In genomic region chr5:931570-932145, GRCh38 we compare ENCODE assay signal across 21 cellular contexts. TPM values are rescaled to one million over a fixed set of nuclear protein-coding genes. Genes with fewer than 3 reads are reported as not detected.
A peak's percentile ranks its signal among the peaks of the same experiment; 100 is the strongest.
DNase-seq lines count a peak whose midpoint lies in the region; ATAC-seq and TF ChIP-seq lines count a peak whose summit lies in the region.
"Had no signal": no experiment of that assay in that cellular context is flagged by ENCODE, and none has a peak within 500 bp of the region (broad histone marks: within the 10 kb centered on the region; RNA-seq: fewer than 3 reads in every experiment).

No MANE protein-coding gene starts in this region.

- DNase-seq in activated CD8-positive, alpha-beta memory T cell treated with anti-CD3 and anti-CD28 coated beads, Interleukin-2, amount 10 ng/mL, durations not matched to agents 7 days and 5 days: peak; percentile 25
- no peak for DNase-seq in activated CD8-positive, alpha-beta memory T cell treated with anti-CD3 and anti-CD28 coated beads, Interleukin-2, amount 50 U/mL, for 4 hours
- DNase-seq in NCI-H2171 treated with DMSO at 0.1 percent for 48 hours (lab: John Stamatoyannopoulos, UW) (peak; percentile 84), mesenchymal stem cell (no peak), upper lobe of right lung (no peak)
- DNase-seq in activated CD4-positive, alpha-beta T cell treated with anti-CD3 and anti-CD28 coated beads, Interleukin-2, amount 50 U/mL, for 4 hours: no peak
- DNase-seq: 8988T, AML-193, C1 segment of cervical spinal cord, IMR-90, NCI-H1092 treated with DMSO at 0.1 percent for 48 hours, NCI-H146, NCI-H2029 treated with DMSO at 0.1 percent for 48 hours, NCI-H446 treated with DMSO at 0.1 percent for 48 hours, NCI-H748 treated with DMSO at 0.1 percent for 48 hours, SIG-M5 had no signal

- H3K18ac ChIP-seq in mesenchymal stem cell (ENCODE audit: low read depth in 1 of 2, low read length in 2 of 2): no peak overlapping the region

- CTCF ChIA-PET in activated CD8-positive, alpha-beta memory T cell treated with anti-CD3 and anti-CD28 coated beads, Interleukin-2, amount 10 ng/mL, durations not matched to agents 7 days and 5 days (lab: Charles Lee): interaction anchor here (0.8 to 2.0 kb wide), 3 partner anchors 8 to 209 kb away, joined by 3 to 7 read pairs (median 5); no protein-coding TSS in a partner anchor

- no peak overlapping the region for H4K8ac ChIP-seq in mesenchymal stem cell (ENCODE audit: low read length)

- no peak overlapping the region for H3K4me2 ChIP-seq in mesenchymal stem cell (ENCODE audit: low read length, poor library complexity, severe bottlenecking)
- H3K4me2 ChIP-seq: KMS-11 had no signal

- H3K27ac ChIP-seq in mesenchymal stem cell (ENCODE audit: low read length, poor library complexity, severe bottlenecking) (no peak overlapping the region), upper lobe of right lung (peak overlapping the region; percentile 47)
- H3K27ac ChIP-seq: KMS-11, RWPE1 had no signal

- H3K4me3 Mint-ChIP-seq in activated CD8-positive, alpha-beta memory T cell treated with anti-CD3 and anti-CD28 coated beads, Interleukin-2, amount 10 ng/mL, durations not matched to agents 7 days and 5 days: no peak overlapping the region
- H3K4me3 Mint-ChIP-seq: CD8-positive, alpha-beta T cell had no signal

- intact Hi-C loops in upper lobe of right lung (cut with DNase I): no loop called here

- 82% methylated on average over 13 of the region's 13 CpGs for WGBS in mesenchymal stem cell

- ATAC-seq in activated CD8-positive, alpha-beta memory T cell treated with anti-CD3 and anti-CD28 coated beads, Interleukin-2, amount 10 ng/mL, durations not matched to agents 7 days and 5 days: no peak
- ATAC-seq in upper lobe of right lung (no peak), GM21723 (IDR thresholded peaks at IDR 0.05; ENCODE audit: unreplicated experiment) (no peak)
- ATAC-seq: CD8-positive, alpha-beta T cell; SK-N-SH treated with all-trans-retinoic acid at 6 μM for 48 hours had no signal

- no peaks in the 10 kb centered on the region for H3K79me1 ChIP-seq in mesenchymal stem cell (replicated peaks; ENCODE audit: low read length, poor library complexity, severe bottlenecking)

- H3K9ac ChIP-seq in mesenchymal stem cell (ENCODE audit: low read length): no peak overlapping the region
- H3K9ac ChIP-seq: KMS-11 had no signal

- H3K27me3 ChIP-seq in mesenchymal stem cell (ENCODE audit: control insufficient read depth in 1 of 2, insufficient read depth in 1 of 2, low read length in 2 of 2): peaks cover 59 to 83% of the 10 kb centered on the region in 2 experiments
- H3K27me3 ChIP-seq in upper lobe of right lung: peaks cover 4% of the 10 kb centered on the region

- H2AK5ac ChIP-seq in mesenchymal stem cell (ENCODE audit: low read length, severe bottlenecking): no peak overlapping the region

- peak overlapping the region; percentile 57 for H2BK15ac ChIP-seq in mesenchymal stem cell (ENCODE audit: low read depth, poor library complexity, severe bottlenecking)

- no peak overlapping the region for H2BK12ac ChIP-seq in mesenchymal stem cell (ENCODE audit: low read length in 2 of 2)

- H3K4me3 ChIP-seq in mesenchymal stem cell (ENCODE audit: insufficient read depth in 1 of 2, low read depth in 1 of 2, low read length in 2 of 2): no peak overlapping the region
- H3K4me3 ChIP-seq in upper lobe of right lung: no peak overlapping the region

- no peak overlapping the region for H3K14ac ChIP-seq in mesenchymal stem cell (ENCODE audit: low read length in 2 of 2)

- no peak overlapping the region for H3K4ac ChIP-seq in mesenchymal stem cell (ENCODE audit: low read depth in 1 of 2, low read length in 2 of 2)

- no peak overlapping the region for H4K91ac ChIP-seq in mesenchymal stem cell (ENCODE audit: low read length)

- TF ChIP-seq CTCF in upper lobe of right lung (IDR thresholded peaks at IDR 0.05): no peak

- no peak overlapping the region for H3K23ac ChIP-seq in mesenchymal stem cell (ENCODE audit: low read length in 2 of 2)

- H3K9me3 ChIP-seq in mesenchymal stem cell (ENCODE audit: control insufficient read depth, low read length) (no peaks in the 10 kb centered on the region), upper lobe of right lung (no peaks in the 10 kb centered on the region)

- no peaks in the 10 kb centered on the region for H3K36me3 ChIP-seq in mesenchymal stem cell (ENCODE audit: control insufficient read depth in 1 of 2, insufficient read depth in 2 of 2, low read depth in 1 of 2, low read length in 2 of 2)
- no peaks in the 10 kb centered on the region for H3K36me3 ChIP-seq in upper lobe of right lung

- no peak overlapping the region for H2AFZ ChIP-seq in mesenchymal stem cell (ENCODE audit: low read depth, low read length)

- no peaks in the 10 kb centered on the region for H3K36me3 Mint-ChIP-seq in activated CD8-positive, alpha-beta memory T cell treated with anti-CD3 and anti-CD28 coated beads, Interleukin-2, amount 10 ng/mL, durations not matched to agents 7 days and 5 days
- H3K36me3 Mint-ChIP-seq: CD8-positive, alpha-beta T cell had no signal

- H3K9me3 Mint-ChIP-seq in activated CD8-positive, alpha-beta memory T cell treated with anti-CD3 and anti-CD28 coated beads, Interleukin-2, amount 10 ng/mL, durations not matched to agents 7 days and 5 days (ENCODE audit: low read depth): no peaks in the 10 kb centered on the region
- H3K9me3 Mint-ChIP-seq: CD8-positive, alpha-beta T cell had no signal

- H2BK120ac ChIP-seq in mesenchymal stem cell (ENCODE audit: low read depth, low read length): no peak overlapping the region

- no peak overlapping the region for H2BK5ac ChIP-seq in mesenchymal stem cell (ENCODE audit: low read depth, low read length, poor library complexity, severe bottlenecking)

- H3K4me1 Mint-ChIP-seq in activated CD8-positive, alpha-beta memory T cell treated with anti-CD3 and anti-CD28 coated beads, Interleukin-2, amount 10 ng/mL, durations not matched to agents 7 days and 5 days: peaks cover 21% of the 10 kb centered on the region

- peaks cover 8% of the 10 kb centered on the region for H3K27me3 Mint-ChIP-seq in activated CD8-positive, alpha-beta memory T cell treated with anti-CD3 and anti-CD28 coated beads, Interleukin-2, amount 10 ng/mL, durations not matched to agents 7 days and 5 days

- peaks cover 3% of the 10 kb centered on the region for H3K4me1 ChIP-seq in mesenchymal stem cell (ENCODE audit: control insufficient read depth, insufficient read depth, low read depth, low read length)
- H3K4me1 ChIP-seq in upper lobe of right lung: peaks cover 12% of the 10 kb centered on the region

- no peak overlapping the region for H3K27ac Mint-ChIP-seq in activated CD8-positive, alpha-beta memory T cell treated with anti-CD3 and anti-CD28 coated beads, Interleukin-2, amount 10 ng/mL, durations not matched to agents 7 days and 5 days
- H3K27ac Mint-ChIP-seq: CD8-positive, alpha-beta T cell had no signal

RNA-seq across cellular contexts. Expression of gene TRIP13, which starts 39.0 kb away (rescaled TPM):
- total RNA-seq in activated CD8-positive, alpha-beta memory T cell treated with anti-CD3 and anti-CD28 coated beads, Interleukin-2, amount 10 ng/mL, durations not matched to agents 7 days and 5 days: 10 to 100 TPM; 33.0 to 38.8 TPM
- 5.7 TPM for polyA plus RNA-seq in mesenchymal stem cell (2013, experiment 1 of 2)
- 5.7 TPM for polyA plus RNA-seq in mesenchymal stem cell (2013, experiment 2 of 2)
- 0.81 TPM for total RNA-seq in upper lobe of right lung

RNA-seq across cellular contexts. Expression of gene BRD9, which starts 39.1 kb away (rescaled TPM):
- 10 to 100 TPM; 58.6 to 64.7 TPM for total RNA-seq in activated CD8-positive, alpha-beta memory T cell treated with anti-CD3 and anti-CD28 coated beads, Interleukin-2, amount 10 ng/mL, durations not matched to agents 7 days and 5 days
- polyA plus RNA-seq in mesenchymal stem cell (2013, experiment 1 of 2): 26.0 TPM
- polyA plus RNA-seq in mesenchymal stem cell (2013, experiment 2 of 2): 25.5 TPM
- 33.8 TPM for total RNA-seq in upper lobe of right lung

Comparison
In these comparisons a context has a peak if more than half of its experiments do, and no peak if none do; other contexts are left out.
1. DNase-seq: peak in activated CD8-positive, alpha-beta memory T cell treated with anti-CD3 and anti-CD28 coated beads, Interleukin-2, amount 10 ng/mL, durations not matched to agents 7 days and 5 days (single experiment) and NCI-H2171 treated with DMSO at 0.1 percent for 48 hours (single experiment); none in activated CD8-positive, alpha-beta memory T cell treated with anti-CD3 and anti-CD28 coated beads, Interleukin-2, amount 50 U/mL, for 4 hours (single experiment), mesenchymal stem cell (single experiment), upper lobe of right lung (single experiment) and activated CD4-positive, alpha-beta T cell treated with anti-CD3 and anti-CD28 coated beads, Interleukin-2, amount 50 U/mL, for 4 hours (0 of 2).
2. RNA of gene TRIP13, which starts 39.0 kb away (total RNA-seq): 33.0 to 38.8 TPM in activated CD8-positive, alpha-beta memory T cell treated with anti-CD3 and anti-CD28 coated beads, Interleukin-2, amount 10 ng/mL, durations not matched to agents 7 days and 5 days; 0.81 TPM in upper lobe of right lung (single experiment); every median in the first group is over 10 times any median in the second.